ENCODE assay signal across 1 cellular context in the genomic region with DNA sequence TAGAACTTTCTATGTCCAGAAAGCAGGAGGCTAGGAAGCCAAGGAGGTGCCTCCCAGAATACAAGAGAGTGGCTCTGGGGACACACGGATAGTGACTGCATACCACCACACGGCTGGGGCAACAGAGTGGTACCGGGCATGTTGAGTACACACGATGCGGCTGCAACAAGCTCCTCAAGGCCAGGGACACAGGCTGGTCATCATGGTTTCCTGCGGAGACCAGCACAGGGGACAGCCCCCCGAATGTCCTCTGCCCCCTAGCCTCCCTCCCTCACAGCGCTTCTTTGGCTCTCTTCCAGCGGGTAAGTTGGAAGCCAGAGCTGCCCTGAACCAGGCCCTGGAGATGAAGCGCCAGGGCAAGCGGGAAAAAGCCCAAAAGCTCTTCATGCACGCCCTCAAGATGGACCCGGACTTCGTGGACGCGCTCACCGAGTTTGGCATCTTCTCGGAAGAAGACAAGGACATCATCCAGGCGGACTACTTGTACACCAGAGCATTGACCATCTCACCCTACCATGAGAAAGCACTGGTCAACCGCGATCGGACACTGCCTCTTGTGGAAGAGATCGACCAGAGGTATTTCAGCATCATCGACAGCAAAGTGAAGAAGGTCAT.
TF ChIP-seq lines count a peak whose summit lies in the region.

No MANE protein-coding gene starts in this region.

TF ChIP-seq in K562, 482 proteins besides CTCF, POLR2A, EP300 and RAD21:
- TF ChIP-seq NFIC (IDR thresholded peaks at IDR 0.05) (peak; percentile 35; the same call in 1 of the 2 replicates), BCLAF1 (IDR thresholded peaks at IDR 0.05; ENCODE audit: borderline replicate concordance in 1 of 2, control insufficient read depth in 1 of 2, low read depth in 2 of 2, low read length in 1 of 2) (no peak)
